ENCODE assay signal across 9 cellular contexts in the genomic region with DNA sequence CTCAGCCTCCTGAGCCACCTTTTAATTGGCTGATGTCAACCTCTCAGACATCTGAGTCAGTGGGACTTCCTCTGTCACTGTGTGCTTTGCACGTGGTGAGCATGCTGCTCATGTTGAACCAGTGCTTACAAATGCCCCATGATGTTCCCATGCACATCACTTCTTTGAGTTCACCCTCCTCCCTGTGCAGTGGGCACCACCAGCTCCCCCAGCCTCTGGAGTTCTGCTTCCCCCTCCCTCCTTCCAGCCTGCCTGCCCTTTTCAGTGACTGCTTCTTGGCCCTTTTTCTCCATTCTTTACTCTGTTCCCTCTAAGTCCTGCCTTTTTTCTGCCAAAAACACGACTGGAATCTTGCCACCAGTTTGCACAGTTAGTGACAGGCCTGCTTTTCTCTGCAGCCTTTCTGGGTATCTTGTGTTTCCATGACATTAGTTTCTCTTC. TPM values are rescaled to one million over a fixed set of nuclear protein-coding genes. Genes with fewer than 3 reads are reported as not detected.
DNase-seq lines count a peak whose midpoint lies in the region; ATAC-seq and TF ChIP-seq lines count a peak whose summit lies in the region.
"Had no signal": no experiment of that assay in that cellular context is flagged by ENCODE, and none has a peak within 500 bp of the region (broad histone marks: within the 10 kb centered on the region; RNA-seq: fewer than 3 reads in every experiment).

No MANE protein-coding gene starts in this region.

- H3K36me3 ChIP-seq in RWPE2 (ENCODE audit: low read depth) = peaks cover 59% of the 10 kb centered on the region

- no peaks in the 10 kb centered on the region for H3K9me3 Mint-ChIP-seq in activated T-cell treated with anti-CD3 and anti-CD28 coated beads, Interleukin-2, amount 50 U/mL, for 72 hours
- no peaks in the 10 kb centered on the region for H3K9me3 Mint-ChIP-seq in stimulated activated naive CD8-positive, alpha-beta T cell treated with anti-CD3 and anti-CD28 coated beads, Interleukin-15, amount 100 ng/mL, for 72 hours

- H3K9me3 ChIP-seq in RWPE2 (ENCODE audit: severe bottlenecking) = no peaks in the 10 kb centered on the region

- no peak overlapping the region for H3K4me3 Mint-ChIP-seq in activated T-cell treated with anti-CD3 and anti-CD28 coated beads, Interleukin-2, amount 50 U/mL, for 72 hours
- no peak overlapping the region for H3K4me3 Mint-ChIP-seq in stimulated activated naive CD8-positive, alpha-beta T cell treated with anti-CD3 and anti-CD28 coated beads, Interleukin-15, amount 100 ng/mL, for 72 hours

- no peaks in the 10 kb centered on the region for H3K27me3 ChIP-seq in RWPE2 (ENCODE audit: insufficient read depth, poor library complexity, severe bottlenecking)

- H3K27me3 Mint-ChIP-seq in activated T-cell treated with anti-CD3 and anti-CD28 coated beads, Interleukin-2, amount 50 U/mL, for 72 hours (ENCODE audit: low read depth) = no peaks in the 10 kb centered on the region
- H3K27me3 Mint-ChIP-seq in stimulated activated naive CD8-positive, alpha-beta T cell treated with anti-CD3 and anti-CD28 coated beads, Interleukin-15, amount 100 ng/mL, for 72 hours = no peaks in the 10 kb centered on the region

- peak; percentile 27 to 54 for ATAC-seq in activated T-cell treated with anti-CD3 and anti-CD28 coated beads, Interleukin-2, amount 50 U/mL, for 72 hours (replicated peaks in 1 of 2)
- ATAC-seq in RWPE2 (ENCODE audit: low read depth) (no peak), HG03095 (IDR thresholded peaks at IDR 0.05; ENCODE audit: unreplicated experiment) (no peak)
- ATAC-seq in stimulated activated naive CD8-positive, alpha-beta T cell treated with anti-CD3 and anti-CD28 coated beads, Interleukin-15, amount 100 ng/mL, for 72 hours = peak; percentile 63

- DNase-seq in activated T-cell treated with anti-CD3 and anti-CD28 coated beads, Interleukin-2, amount 50 U/mL, for 72 hours = no peak
- DNase-seq in activated T-cell treated with anti-CD3 and anti-CD28 coated beads for 4 hours (no peak), RWPE2 (ENCODE audit: low spot score) (no peak), foreskin melanocyte (peak; percentile 32), NCI-H187 treated with DMSO at 0.1 percent for 48 hours (lab: John Stamatoyannopoulos, UW) (no peak), NOMO-1 treated with DMSO at 0.1 percent for 48 hours (lab: John Stamatoyannopoulos, UW; ENCODE audit: unreplicated experiment) (no peak)
- DNase-seq in stimulated activated naive CD8-positive, alpha-beta T cell treated with anti-CD3 and anti-CD28 coated beads, Interleukin-15, amount 100 ng/mL, for 72 hours = no peak
- DNase-seq: activated CD4-positive, alpha-beta T cell treated with anti-CD3 and anti-CD28 coated beads for 1 hour had no signal

- TF ChIP-seq CTCF in RWPE2 (IDR thresholded peaks at IDR 0.05; ENCODE audit: poor library complexity, severe bottlenecking) = no peak

- peaks cover 65% of the 10 kb centered on the region for H3K4me1 Mint-ChIP-seq in activated T-cell treated with anti-CD3 and anti-CD28 coated beads, Interleukin-2, amount 50 U/mL, for 72 hours (ENCODE audit: low read depth)
- peaks cover 47% of the 10 kb centered on the region for H3K4me1 Mint-ChIP-seq in stimulated activated naive CD8-positive, alpha-beta T cell treated with anti-CD3 and anti-CD28 coated beads, Interleukin-15, amount 100 ng/mL, for 72 hours

- H3K36me3 Mint-ChIP-seq in activated T-cell treated with anti-CD3 and anti-CD28 coated beads, Interleukin-2, amount 50 U/mL, for 72 hours (ENCODE audit: insufficient read depth in 2 of 2) = peaks cover 3 to 13% of the 10 kb centered on the region in 2 donors

- H3K27ac ChIP-seq in RWPE2 (ENCODE audit: poor library complexity, severe bottlenecking) = peak overlapping the region; percentile 98

- no peak overlapping the region for H3K27ac Mint-ChIP-seq in activated T-cell treated with anti-CD3 and anti-CD28 coated beads, Interleukin-2, amount 50 U/mL, for 72 hours
- peak overlapping the region in 1 of 2 donors; percentile 16 for H3K27ac Mint-ChIP-seq in stimulated activated naive CD8-positive, alpha-beta T cell treated with anti-CD3 and anti-CD28 coated beads, Interleukin-15, amount 100 ng/mL, for 72 hours

- H3K4me3 ChIP-seq in RWPE2 (ENCODE audit: severe bottlenecking) = no peak overlapping the region

- H3K4me1 ChIP-seq in RWPE2 (ENCODE audit: insufficient read depth, poor library complexity, severe bottlenecking) = peaks cover 42% of the 10 kb centered on the region

RNA-seq across cellular contexts. Expression of a gene that starts 41.6 kb away (rescaled TPM):
- total RNA-seq in activated T-cell treated with anti-CD3 and anti-CD28 coated beads, Interleukin-2, amount 50 U/mL, for 72 hours = 100 to 1,000 TPM; 103 to 117 TPM

Comparison
In these comparisons a context has a peak if more than half of its experiments do, and no peak if none do; other contexts are left out.
1. ATAC-seq: peak in activated T-cell treated with anti-CD3 and anti-CD28 coated beads, Interleukin-2, amount 50 U/mL, for 72 hours (2 of 2) and stimulated activated naive CD8-positive, alpha-beta T cell treated with anti-CD3 and anti-CD28 coated beads, Interleukin-15, amount 100 ng/mL, for 72 hours (single experiment); none in RWPE2 (single experiment) and HG03095 (single experiment).